Comparison of ENCODE assay signal across 6 cellular contexts in genomic region chr7:139468281-139468680, GRCh38. TPM values are rescaled to one million over a fixed set of nuclear protein-coding genes. Genes with fewer than 3 reads are reported as not detected.
"Had no signal": no experiment of that assay in that cellular context is flagged by ENCODE, and none has a peak within 500 bp of the region (broad histone marks: within the 10 kb centered on the region; RNA-seq: fewer than 3 reads in every experiment).

No MANE protein-coding gene starts in this region.

RNA-seq across cellular contexts. Expression of gene KLRG2, which starts 15.2 kb away (rescaled TPM):
- total RNA-seq: Peyer's patch had no signal

RNA-seq across cellular contexts. Expression of gene CLEC2L, which starts 55.2 kb away (rescaled TPM):
- total RNA-seq: MCF 10A, NCI-H460, PC-3, Peyer's patch, SJCRH30, SK-MEL-5 had no signal
